19 cellular contexts compared by ENCODE assay signal in genomic region chr1:54429838-54430237, GRCh38. TPM values are rescaled to one million over a fixed set of nuclear protein-coding genes. Genes with fewer than 3 reads are reported as not detected.
DNase-seq lines count a peak whose midpoint lies in the region; ATAC-seq lines count a peak whose summit lies in the region.
"Had no signal": no experiment of that assay in that cellular context is flagged by ENCODE, and none has a peak within 500 bp of the region (broad histone marks: within the 10 kb centered on the region; RNA-seq: fewer than 3 reads in every experiment).

No MANE protein-coding gene starts in this region.

- peak overlapping the region; percentile 10 for H3K27ac Mint-ChIP-seq in stimulated activated naive B cell treated with anti-CD40 and anti-IgM and Interleukin-4, amounts not matched to agents 10 μg/mL and 1 μg/mL and 100 μg/mL, for 72 hours
- H3K27ac Mint-ChIP-seq: B cell; CD8-positive, alpha-beta T cell had no signal

- H3K79me2 ChIP-seq in mesendoderm (ENCODE audit: control insufficient read depth, insufficient read depth, low read length) = no peaks in the 10 kb centered on the region

- no peaks in the 10 kb centered on the region for H3K9me3 Mint-ChIP-seq in stimulated activated naive B cell treated with anti-CD40 and anti-IgM and Interleukin-4, amounts not matched to agents 10 μg/mL and 1 μg/mL and 100 μg/mL, for 72 hours
- H3K9me3 Mint-ChIP-seq: CD8-positive, alpha-beta T cell had no signal

- H3K79me1 ChIP-seq in mesendoderm (ENCODE audit: low read length) = no peaks in the 10 kb centered on the region

- no peaks in the 10 kb centered on the region for H3K4me1 ChIP-seq in mesendoderm (ENCODE audit: control insufficient read depth, low read depth, low read length)
- H3K4me1 ChIP-seq: A549; BLaER1 treated with 17β-estradiol and CSF1 and Interleukin-3, amounts not matched to agents 10 nM and 100 nM; HAP-1 had no signal

- no peak overlapping the region for H3K23ac ChIP-seq in mesendoderm (ENCODE audit: low read length)

- peak overlapping the region; percentile 30 for H3K56ac ChIP-seq in mesendoderm (ENCODE audit: low read length)

- no peak overlapping the region for H3K4me3 Mint-ChIP-seq in stimulated activated naive B cell treated with anti-CD40 and anti-IgM and Interleukin-4, amounts not matched to agents 10 μg/mL and 1 μg/mL and 100 μg/mL, for 72 hours
- H3K4me3 Mint-ChIP-seq: B cell; CD8-positive, alpha-beta T cell had no signal

- peaks cover 4 to 7% of the 10 kb centered on the region in 2 donors for H3K27me3 Mint-ChIP-seq in stimulated activated naive B cell treated with anti-CD40 and anti-IgM and Interleukin-4, amounts not matched to agents 10 μg/mL and 1 μg/mL and 100 μg/mL, for 72 hours
- H3K27me3 Mint-ChIP-seq: B cell had no signal

- H2AK5ac ChIP-seq in mesendoderm (ENCODE audit: low read length) = no peak overlapping the region

- no peaks in the 10 kb centered on the region for H3K4me1 Mint-ChIP-seq in stimulated activated naive B cell treated with anti-CD40 and anti-IgM and Interleukin-4, amounts not matched to agents 10 μg/mL and 1 μg/mL and 100 μg/mL, for 72 hours
- H3K4me1 Mint-ChIP-seq: B cell had no signal

- no peak overlapping the region for H4K5ac ChIP-seq in mesendoderm (ENCODE audit: low read length)

- no peak overlapping the region for H3K4me3 ChIP-seq in mesendoderm (ENCODE audit: low read length)
- H3K4me3 ChIP-seq: A549; BLaER1 treated with 17β-estradiol and CSF1 and Interleukin-3, amounts not matched to agents 10 nM and 100 nM; GM12878; GM23248; HAP-1 had no signal

- no peak for ATAC-seq in stimulated activated naive B cell treated with anti-CD40 and anti-IgM and Interleukin-4, amounts not matched to agents 10 μg/mL and 1 μg/mL and 100 μg/mL, for 72 hours (replicated peaks)
- ATAC-seq in HG03469 (IDR thresholded peaks at IDR 0.05; ENCODE audit: unreplicated experiment) = no peak
- no peak for ATAC-seq in GM21529 (IDR thresholded peaks at IDR 0.05; ENCODE audit: unreplicated experiment)
- ATAC-seq: A549; CD8-positive, alpha-beta T cell; GM12878 had no signal

- no peak overlapping the region for H2BK120ac ChIP-seq in mesendoderm (ENCODE audit: low read depth, low read length)

- no peaks in the 10 kb centered on the region for H3K36me3 ChIP-seq in mesendoderm (ENCODE audit: control insufficient read depth, insufficient read depth, low read length)
- H3K36me3 ChIP-seq: BLaER1 treated with 17β-estradiol and CSF1 and Interleukin-3, amounts not matched to agents 10 nM and 100 nM; HAP-1 had no signal

- no peak overlapping the region for H3K9ac ChIP-seq in mesendoderm (ENCODE audit: low read length)
- H3K9ac ChIP-seq: BLaER1 treated with 17β-estradiol and CSF1 and Interleukin-3, amounts not matched to agents 10 nM and 100 nM; GM23248 had no signal

- no peak overlapping the region for H3K4ac ChIP-seq in mesendoderm (ENCODE audit: low read depth, low read length)

- H3K27ac ChIP-seq in mesendoderm (ENCODE audit: low read depth, low read length) = no peak overlapping the region
- H3K27ac ChIP-seq: 22Rv1; A549; BLaER1 treated with 17β-estradiol and CSF1 and Interleukin-3, amounts not matched to agents 10 nM and 100 nM; GM23248; HL-60 had no signal

- no peaks in the 10 kb centered on the region for H3K27me3 ChIP-seq in mesendoderm (ENCODE audit: insufficient read depth, low read length, poor library complexity)
- H3K27me3 ChIP-seq: BLaER1 treated with 17β-estradiol and CSF1 and Interleukin-3, amounts not matched to agents 10 nM and 100 nM had no signal

- no peaks in the 10 kb centered on the region for H3K36me3 Mint-ChIP-seq in stimulated activated naive B cell treated with anti-CD40 and anti-IgM and Interleukin-4, amounts not matched to agents 10 μg/mL and 1 μg/mL and 100 μg/mL, for 72 hours
- H3K36me3 Mint-ChIP-seq: CD8-positive, alpha-beta T cell had no signal

- H3K18ac ChIP-seq in mesendoderm (ENCODE audit: low read length) = no peak overlapping the region

- no peak overlapping the region for H4K8ac ChIP-seq in mesendoderm (ENCODE audit: low read depth, low read length)

- no peak overlapping the region for H2BK5ac ChIP-seq in mesendoderm (ENCODE audit: low read length)

- no peak overlapping the region for H3K4me2 ChIP-seq in mesendoderm (ENCODE audit: low read length)
- H3K4me2 ChIP-seq: A549; BLaER1 treated with 17β-estradiol and CSF1 and Interleukin-3, amounts not matched to agents 10 nM and 100 nM had no signal

- H2BK15ac ChIP-seq in mesendoderm (replicated peaks; ENCODE audit: low read depth) = no peak overlapping the region

- WGBS in mesendoderm (ENCODE audit: extremely low coverage, insufficient coverage, low lambda C conversion rate) = no CpG with 5 or more reads among the region's 6 CpGs

- DNase-seq in activated effector memory CD4-positive, alpha-beta T cell treated with anti-CD3 and anti-CD28 coated beads, Interleukin-2, amount 50 U/mL, for 16 hours = peak; percentile 36
- no peak for DNase-seq in activated effector memory CD4-positive, alpha-beta T cell treated with Interleukin-2 at 50 U/mL for 16 hours
- DNase-seq in mesendoderm = no peak
- no peak for DNase-seq in stimulated activated naive B cell treated with anti-CD40 and anti-IgM and Interleukin-4, amounts not matched to agents 10 μg/mL and 1 μg/mL and 100 μg/mL, for 72 hours
- no peak for DNase-seq in NCI-H2171 (lab: John Stamatoyannopoulos, UW)
- DNase-seq: Calu3; CD8-positive, alpha-beta T cell; DMS79 treated with DMSO at 0.1 percent for 48 hours; EL; GM23248 had no signal

RNA-seq across cellular contexts. Expression of gene SSBP3, which starts 23.6 kb away (rescaled TPM):
- polyA plus RNA-seq in mesendoderm (2013, experiment 1 of 2) = 143 TPM
- polyA plus RNA-seq in mesendoderm (2013, experiment 2 of 2) = 152 TPM
